In genomic region chr1:30164693-30165092, GRCh38 we compare ENCODE assay signal across 36 cellular contexts.
"Had no signal": no experiment of that assay in that cellular context is flagged by ENCODE, and none has a peak within 500 bp of the region (broad histone marks: within the 10 kb centered on the region; RNA-seq: fewer than 3 reads in every experiment).

No MANE protein-coding gene starts in this region.

- DNase-seq: Karpas-422, Kasumi-1, KBM-7, KG1, MG63, MM.1S, MV-4-11, NCI-H1048, NCI-H1092, NCI-H1092 treated with DMSO at 0.1 percent for 48 hours, NCI-H1105, NCI-H1105 treated with DMSO at 0.1 percent for 48 hours, NCI-H1417, NCI-H1417 treated with DMSO at 0.1 percent for 48 hours, NCI-H1436, NCI-H1436 treated with DMSO at 0.1 percent for 48 hours, NCI-H146, NCI-H1694, NCI-H1694 treated with DMSO at 0.1 percent for 48 hours, NCI-H187, NCI-H187 treated with DMSO at 0.1 percent for 48 hours, NCI-H1930, NCI-H2029, NCI-H2029 treated with DMSO at 0.1 percent for 48 hours, NCI-H2081, NCI-H2081 treated with DMSO at 0.1 percent for 48 hours, NCI-H2107, NCI-H2171, NCI-H2171 treated with DMSO at 0.1 percent for 48 hours, NCI-H2227 treated with DMSO at 0.1 percent for 48 hours, NCI-H226, NCI-H345, NCI-H446, NCI-H446 treated with DMSO at 0.1 percent for 48 hours, NCI-H510A had no signal

- H3K9ac ChIP-seq: KMS-11 had no signal

- H3K4me3 ChIP-seq: MG63 had no signal

- H3K36me3 ChIP-seq: MG63 had no signal

- H3K9me3 ChIP-seq: MG63 had no signal

- H3K27me3 ChIP-seq: MG63 had no signal

- H3K27ac ChIP-seq: KMS-11 had no signal

- H3K4me2 ChIP-seq: KMS-11 had no signal
